29 cellular contexts compared by ENCODE assay signal in the genomic region with DNA sequence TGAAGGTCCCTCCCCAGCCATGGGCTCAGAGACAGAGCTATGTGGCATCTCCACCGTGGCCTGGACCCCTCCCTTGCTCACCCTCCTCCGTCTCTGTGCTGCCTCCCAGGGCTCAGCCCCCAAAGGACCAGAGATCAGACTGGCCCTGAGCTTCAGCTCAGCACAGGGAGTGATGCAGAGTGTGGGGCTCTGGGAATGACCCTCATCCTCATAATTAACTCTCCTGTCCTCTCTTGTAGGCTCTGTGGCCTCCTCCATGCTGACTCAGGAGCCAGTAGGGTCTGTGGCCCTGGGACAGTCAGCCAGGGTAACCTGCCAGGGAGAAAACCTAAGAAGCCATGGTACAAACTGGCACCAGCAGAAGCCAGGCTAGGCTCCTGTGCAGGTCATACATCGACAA. TPM values are rescaled to one million over a fixed set of nuclear protein-coding genes. Genes with fewer than 3 reads are reported as not detected.
A peak's percentile ranks its signal among the peaks of the same experiment; 100 is the strongest.
DNase-seq lines count a peak whose midpoint lies in the region; ATAC-seq, FAIRE-seq and TF ChIP-seq lines count a peak whose summit lies in the region.
"Had no signal": no experiment of that assay in that cellular context is flagged by ENCODE, and none has a peak within 500 bp of the region (broad histone marks: within the 10 kb centered on the region; RNA-seq: fewer than 3 reads in every experiment).

No MANE protein-coding gene starts in this region.

- no peak for TF ChIP-seq POLR2A in K562 (conservative IDR thresholded peaks at IDR 0.05)

- DNase-seq in activated naive CD8-positive, alpha-beta T cell treated with anti-CD3 and anti-CD28 coated beads, Interleukin-2, amount 10 ng/mL, durations not matched to agents 7 days and 5 days, result peak; percentile 14
- DNase-seq in activated naive CD8-positive, alpha-beta T cell treated with anti-CD3 and anti-CD28 coated beads for 36 hours, result no peak
- DNase-seq in K562 (ENCODE audit: extremely low read depth in 1 of 4, low spot score in 3 of 4) (no peak), neuronal stem cell (ENCODE audit: low spot score) (no peak)
- no peak for DNase-seq in effector memory CD4-positive, alpha-beta T cell
- DNase-seq: 8988T; ACHN; BE2C; CD4-positive, alpha-beta memory T cell; CD4-positive, CD25-positive, alpha-beta regulatory T cell; CD8-positive, alpha-beta memory T cell; COR-L47; DMS 273 treated with DMSO at 0.1 percent for 48 hours; DMS153; DMS53; DMS79; DND-41; EL; GDM1 had no signal

- no peak overlapping the region for H3K27ac Mint-ChIP-seq in activated naive CD8-positive, alpha-beta T cell treated with anti-CD3 and anti-CD28 coated beads, Interleukin-2, amount 10 ng/mL, durations not matched to agents 7 days and 5 days
- H3K27ac Mint-ChIP-seq in activated naive CD8-positive, alpha-beta T cell treated with anti-CD3 and anti-CD28 coated beads for 36 hours, result no peak overlapping the region
- H3K27ac Mint-ChIP-seq: CD14-positive monocyte; CD4-positive, alpha-beta memory T cell; CD4-positive, CD25-positive, alpha-beta regulatory T cell; CD8-positive, alpha-beta memory T cell had no signal

- H3K9ac ChIP-seq in K562 (ENCODE audit: insufficient read depth in 1 of 2, low read depth in 2 of 2, low read length in 2 of 2) (no peak overlapping the region), neuronal stem cell (ENCODE audit: low read depth, low read length, poor library complexity) (no peak overlapping the region)
- H3K9ac ChIP-seq: BLaER1 had no signal

- no peak overlapping the region for H2BK15ac ChIP-seq in neuronal stem cell (ENCODE audit: low read length)

- WGBS in K562 (ENCODE audit: insufficient coverage, low coverage, missing lambda C conversion rate), result 1% methylated on average over 3 of the region's 3 CpGs
- no CpG with 5 or more reads among the region's 3 CpGs for WGBS in neuronal stem cell (ENCODE audit: extremely low coverage in 2 of 2, insufficient read length in 2 of 2, insufficient replicate concordance in 1 of 2), 2 donors

- H3K4me3 ChIP-seq in K562, result no peak overlapping the region
- H3K4me3 ChIP-seq in neuronal stem cell (ENCODE audit: low read length in 2 of 2), result no peak overlapping the region
- H3K4me3 ChIP-seq in effector memory CD4-positive, alpha-beta T cell (ENCODE audit: insufficient read depth, low read depth, low read length, poor library complexity, severe bottlenecking), result no peak overlapping the region
- H3K4me3 ChIP-seq: BLaER1, GM12878 had no signal

- in situ Hi-C loops in K562 (cut with MboI), result no loop called here

- H2BK5ac ChIP-seq in neuronal stem cell (ENCODE audit: low read length), result no peak overlapping the region

- no TSS peak for BruUV-seq in K562 (replicated peaks; lab: Mats Ljungman, UMichigan)

- H3K27me3 Mint-ChIP-seq in activated naive CD8-positive, alpha-beta T cell treated with anti-CD3 and anti-CD28 coated beads, Interleukin-2, amount 10 ng/mL, durations not matched to agents 7 days and 5 days, result peaks cover 23% of the 10 kb centered on the region
- peaks cover 4% of the 10 kb centered on the region for H3K27me3 Mint-ChIP-seq in activated naive CD8-positive, alpha-beta T cell treated with anti-CD3 and anti-CD28 coated beads for 36 hours

- H3K4me1 Mint-ChIP-seq in activated naive CD8-positive, alpha-beta T cell treated with anti-CD3 and anti-CD28 coated beads, Interleukin-2, amount 10 ng/mL, durations not matched to agents 7 days and 5 days, result peaks cover 7% of the 10 kb centered on the region
- no peaks in the 10 kb centered on the region for H3K4me1 Mint-ChIP-seq in activated naive CD8-positive, alpha-beta T cell treated with anti-CD3 and anti-CD28 coated beads for 36 hours
- H3K4me1 Mint-ChIP-seq: CD14-positive monocyte; CD4-positive, alpha-beta memory T cell; CD4-positive, CD25-positive, alpha-beta regulatory T cell; CD8-positive, alpha-beta memory T cell had no signal

- H3K4me3 Mint-ChIP-seq in activated naive CD8-positive, alpha-beta T cell treated with anti-CD3 and anti-CD28 coated beads, Interleukin-2, amount 10 ng/mL, durations not matched to agents 7 days and 5 days, result no peak overlapping the region
- H3K4me3 Mint-ChIP-seq in activated naive CD8-positive, alpha-beta T cell treated with anti-CD3 and anti-CD28 coated beads for 36 hours, result no peak overlapping the region
- H3K4me3 Mint-ChIP-seq: CD14-positive monocyte; CD4-positive, alpha-beta memory T cell; CD4-positive, CD25-positive, alpha-beta regulatory T cell; CD8-positive, alpha-beta memory T cell had no signal

- peaks cover 3% of the 10 kb centered on the region for H3K9me3 Mint-ChIP-seq in activated naive CD8-positive, alpha-beta T cell treated with anti-CD3 and anti-CD28 coated beads, Interleukin-2, amount 10 ng/mL, durations not matched to agents 7 days and 5 days
- no peaks in the 10 kb centered on the region for H3K9me3 Mint-ChIP-seq in activated naive CD8-positive, alpha-beta T cell treated with anti-CD3 and anti-CD28 coated beads for 36 hours
- H3K9me3 Mint-ChIP-seq: CD4-positive, alpha-beta memory T cell; CD4-positive, CD25-positive, alpha-beta regulatory T cell; CD8-positive, alpha-beta memory T cell had no signal

- H3K9me3 ChIP-seq in K562 (replicated peaks; ENCODE audit: control insufficient read depth, insufficient read depth, low read depth, low read length) (no peaks in the 10 kb centered on the region), neuronal stem cell (replicated peaks in 1 of 2; ENCODE audit: control insufficient read depth in 2 of 2, insufficient read depth in 1 of 2, low read depth in 1 of 2, low read length in 2 of 2) (peaks cover 0 to 2% of the 10 kb centered on the region in 2 donors)
- no peaks in the 10 kb centered on the region for H3K9me3 ChIP-seq in effector memory CD4-positive, alpha-beta T cell (ENCODE audit: control insufficient read depth, low read length)
- H3K9me3 ChIP-seq: BE2C had no signal

- H2BK120ac ChIP-seq in neuronal stem cell (ENCODE audit: low read depth, low read length), result no peak overlapping the region

- intact Hi-C loops in K562 (cut with micrococcal nuclease), result loop anchor here (5.0 kb wide), 1 partner anchor 39 kb away; no protein-coding TSS in a partner anchor

- no peaks in the 10 kb centered on the region for H3K79me1 ChIP-seq in neuronal stem cell (ENCODE audit: low read depth, low read length)

- H4K20me1 ChIP-seq in K562 (replicated peaks; ENCODE audit: control insufficient read depth, insufficient read depth, low read length), result 0 out of 2 replicates have a peak, but pooled peaks cover 11% of the 10 kb centered on the region
- H4K20me1 ChIP-seq: BLaER1 had no signal

- no peak overlapping the region for H3K4ac ChIP-seq in neuronal stem cell (ENCODE audit: low read length)

- H3K36me3 ChIP-seq in K562 (ENCODE audit: control insufficient read depth, insufficient read depth, low read length), result no peaks in the 10 kb centered on the region
- no peaks in the 10 kb centered on the region for H3K36me3 ChIP-seq in neuronal stem cell (replicated peaks in 1 of 2; ENCODE audit: control insufficient read depth in 2 of 2, insufficient read depth in 2 of 2, low read length in 2 of 2)
- H3K36me3 ChIP-seq in effector memory CD4-positive, alpha-beta T cell (ENCODE audit: control insufficient read depth, insufficient read depth, low read length), result no peaks in the 10 kb centered on the region
- H3K36me3 ChIP-seq: BE2C, BLaER1 had no signal

- H3K4me2 ChIP-seq in K562 (ENCODE audit: insufficient read depth, low read length) (no peak overlapping the region), neuronal stem cell (ENCODE audit: insufficient read depth, low read length, poor library complexity, severe bottlenecking) (no peak overlapping the region)
- H3K4me2 ChIP-seq: BLaER1 had no signal

- H3K4me1 ChIP-seq in K562 (replicated peaks in 1 of 2; ENCODE audit: control insufficient read depth in 2 of 2, insufficient read depth in 2 of 2, low read length in 2 of 2) (no peaks in the 10 kb centered on the region), neuronal stem cell (ENCODE audit: control insufficient read depth in 2 of 2, insufficient read depth in 1 of 2, low read depth in 1 of 2, low read length in 2 of 2) (no peaks in the 10 kb centered on the region)
- H3K4me1 ChIP-seq in effector memory CD4-positive, alpha-beta T cell (ENCODE audit: control insufficient read depth, insufficient read depth, low read length, poor library complexity, severe bottlenecking), result no peaks in the 10 kb centered on the region
- H3K4me1 ChIP-seq: BE2C had no signal

- no peak for TF ChIP-seq RAD21 in K562 (CRISPR knock-in tag; conservative IDR thresholded peaks at IDR 0.05 in 1 of 2, IDR thresholded peaks at IDR 0.05 in 1 of 2)

- no peak overlapping the region for H2AK5ac ChIP-seq in neuronal stem cell (ENCODE audit: low read depth, low read length)

- peak overlapping the region; percentile 50 for H3K14ac ChIP-seq in neuronal stem cell (ENCODE audit: low read length)

- no peak overlapping the region for H3K23ac ChIP-seq in neuronal stem cell (ENCODE audit: low read depth, low read length, poor library complexity)

- H3K9me1 ChIP-seq in K562 (ENCODE audit: control insufficient read depth, insufficient read depth, low read length), result no peaks in the 10 kb centered on the region

- POLR2A ChIA-PET in activated naive CD8-positive, alpha-beta T cell treated with anti-CD3 and anti-CD28 coated beads, Interleukin-2, amount 10 ng/mL, durations not matched to agents 7 days and 5 days (lab: Charles Lee), result no interaction called here
- POLR2A ChIA-PET in K562 (lab: Yijun Ruan, JAX), result interaction anchor here (0.8 to 5.6 kb wide), 9 partner anchors 7 to 222 kb away, joined by 3 to 39 read pairs (median 6); a partner anchor contains a TSS

- no peak for TF ChIP-seq CTCF in K562 (IDR thresholded peaks at IDR 0.05 in 2 of 3, conservative IDR thresholded peaks at IDR 0.05 in 1 of 3; ENCODE audit: insufficient read depth in 2 of 3, low read depth in 1 of 3, low read length in 3 of 3)

- H2BK12ac ChIP-seq in neuronal stem cell (ENCODE audit: low read length), result no peak overlapping the region

- H3K79me2 ChIP-seq in K562 (ENCODE audit: control insufficient read depth, insufficient read depth, low read length), result no peaks in the 10 kb centered on the region

- ATAC-seq in activated naive CD8-positive, alpha-beta T cell treated with anti-CD3 and anti-CD28 coated beads, Interleukin-2, amount 10 ng/mL, durations not matched to agents 7 days and 5 days (ENCODE audit: low read depth), result no peak
- ATAC-seq in K562 (peak; percentile 3; the same call in 2 of the 3 replicates), GM19328 (IDR thresholded peaks at IDR 0.05; ENCODE audit: unreplicated experiment) (no peak)
- ATAC-seq: GM12878 had no signal

- no peak for TF ChIP-seq EP300 in K562 (IDR thresholded peaks at IDR 0.05; ENCODE audit: low read length)

- no peak overlapping the region for H4K91ac ChIP-seq in neuronal stem cell (ENCODE audit: low read depth, low read length, poor library complexity)

- no peak for FAIRE-seq in K562 (lab: Jason Lieb, UNC)
- FAIRE-seq: A204.1, GM12878, GM18507 had no signal

- no peak overlapping the region for H2AFZ ChIP-seq in K562 (ENCODE audit: low read depth, low read length)
- H2AFZ ChIP-seq in neuronal stem cell (ENCODE audit: low read length), result no peak overlapping the region

- H3K27ac ChIP-seq in K562 (ENCODE audit: extremely low read depth, low read depth, low read length), result no peak overlapping the region
- H3K27ac ChIP-seq in neuronal stem cell (replicated peaks; ENCODE audit: low read length), result no peak overlapping the region
- H3K27ac ChIP-seq in effector memory CD4-positive, alpha-beta T cell (ENCODE audit: insufficient read depth, low read length, poor library complexity, severe bottlenecking), result no peak overlapping the region
- H3K27ac ChIP-seq: BLaER1 had no signal

- no peak overlapping the region for H4K8ac ChIP-seq in neuronal stem cell (ENCODE audit: low read depth, low read length)

- no peak overlapping the region for H3K18ac ChIP-seq in neuronal stem cell (ENCODE audit: low read length)

- H3K36me3 Mint-ChIP-seq in activated naive CD8-positive, alpha-beta T cell treated with anti-CD3 and anti-CD28 coated beads, Interleukin-2, amount 10 ng/mL, durations not matched to agents 7 days and 5 days, result no peaks in the 10 kb centered on the region
- no peaks in the 10 kb centered on the region for H3K36me3 Mint-ChIP-seq in activated naive CD8-positive, alpha-beta T cell treated with anti-CD3 and anti-CD28 coated beads for 36 hours
- H3K36me3 Mint-ChIP-seq: CD14-positive monocyte; CD4-positive, alpha-beta memory T cell; CD4-positive, CD25-positive, alpha-beta regulatory T cell; CD8-positive, alpha-beta memory T cell had no signal

- CTCF ChIA-PET in K562 (lab: Yijun Ruan, JAX; ENCODE audit: low intra/inter-chr PET ratio), result interaction anchor here (0.6 kb wide), 1 partner anchor 47 kb away, joined by 3 read pairs; no protein-coding TSS in a partner anchor

- H3K27me3 ChIP-seq in K562 (ENCODE audit: control insufficient read depth in 2 of 2, insufficient read depth in 2 of 2, low read length in 2 of 2) (peaks cover 33 to 46% of the 10 kb centered on the region in 2 experiments), neuronal stem cell (ENCODE audit: control insufficient read depth in 3 of 3, insufficient read depth in 3 of 3, low read depth in 1 of 3, low read length in 3 of 3) (no peaks in the 10 kb centered on the region)
- no peaks in the 10 kb centered on the region for H3K27me3 ChIP-seq in effector memory CD4-positive, alpha-beta T cell (replicated peaks; ENCODE audit: control insufficient read depth, insufficient read depth, low read length, poor library complexity, severe bottlenecking)
- H3K27me3 ChIP-seq: BLaER1 had no signal

RNA-seq across cellular contexts. Expression of a gene that starts 28.7 kb away (rescaled TPM):
- total RNA-seq in activated naive CD8-positive, alpha-beta T cell treated with anti-CD3 and anti-CD28 coated beads, Interleukin-2, amount 10 ng/mL, durations not matched to agents 7 days and 5 days, result not detected
- total RNA-seq in activated naive CD8-positive, alpha-beta T cell treated with anti-CD3 and anti-CD28 coated beads for 36 hours, result not detected
- total RNA-seq in K562 (2011; cell fraction: chromatin; rRNA removed; ENCODE audit: low replicate concordance), result not detected in 2 replicates
- total RNA-seq in K562 (2011; cell fraction: nucleolus; rRNA removed), result not detected in 2 replicates
- total RNA-seq in K562 (2011; cell fraction: nucleoplasm; rRNA removed), result not detected in 2 replicates
- total RNA-seq in K562 (2014; rRNA removed) (not detected in 2 replicates), K562 (2014; rRNA removed; fragmentation: Illumina TruSeq; extraction: Trizol) (not detected in 2 replicates), K562 (2015; rRNA removed; fragmentation: Illumina TruSeq; extraction: Trizol) (not detected in 2 replicates), K562 (2021) (not detected in 2 replicates)
- polyA plus RNA-seq in K562 (2011; rRNA removed) (not detected in 2 replicates), K562 (2014; fragmentation: Illumina TruSeq; extraction: Trizol) (not detected in 2 replicates), K562 (2014; fragmentation: Nextera tagmentation; extraction: Ambion mirVana) (not detected), K562 (2014; rRNA removed) (not detected in 2 replicates)
- polyA plus RNA-seq in K562 (2011; cell fraction: cytosol; rRNA removed), result not detected in 2 replicates
- not detected in 2 replicates for polyA plus RNA-seq in K562 (2011; cell fraction: nucleus; rRNA removed)
- polyA plus RNA-seq in K562 (2012), result not detected in 2 replicates
- not detected in 2 replicates for polyA minus RNA-seq in K562 (2011; rRNA and poly(A)+ RNA removed)
- not detected in 2 replicates for polyA minus RNA-seq in K562 (2011; cell fraction: cytosol; rRNA and poly(A)+ RNA removed)
- polyA minus RNA-seq in K562 (2011; cell fraction: nucleus; rRNA and poly(A)+ RNA removed), result not detected in 2 replicates
- polyA plus RNA-seq in neuronal stem cell (2013, experiment 1 of 2), result not detected
- polyA plus RNA-seq in neuronal stem cell (2013, experiment 2 of 2), result not detected
- total RNA-seq: A673; CD4-positive, alpha-beta memory T cell; CD4-positive, CD25-positive, alpha-beta regulatory T cell; CD8-positive, alpha-beta memory T cell; Daoy; G401; GM12878 had no signal
- polyA plus RNA-seq: AG04450; CD14-positive monocyte; CD4-positive, alpha-beta memory T cell; CD8-positive, alpha-beta memory T cell; GM12878 had no signal
